Comparison of ENCODE assay signal across 8 cellular contexts in genomic region chr2:27212626-27213471, GRCh38. TPM values are rescaled to one million over a fixed set of nuclear protein-coding genes. Genes with fewer than 3 reads are reported as not detected.
DNase-seq lines count a peak whose midpoint lies in the region; ATAC-seq, FAIRE-seq and TF ChIP-seq lines count a peak whose summit lies in the region.

No MANE protein-coding gene starts in this region.

- H3K4me2 ChIP-seq in MM.1S (ENCODE audit: low read depth, low read length) = peak overlapping the region; percentile 88
- H3K4me2 ChIP-seq in endothelial cell of umbilical vein (ENCODE audit: insufficient read depth, low read length) = peak overlapping the region; percentile 78

- peak; percentile 21 for FAIRE-seq in endothelial cell of umbilical vein (lab: Jason Lieb, UNC)
- no peak for FAIRE-seq in D721Med (lab: Jason Lieb, UNC)

- TF ChIP-seq CTCF in MM.1S (IDR thresholded peaks at IDR 0.05; ENCODE audit: low read length) = no peak
- TF ChIP-seq CTCF in activated B cell treated with CpG ODN at 0.5 μM for 24 hours (IDR thresholded peaks at IDR 0.05) = no peak
- TF ChIP-seq CTCF in endothelial cell of umbilical vein (IDR thresholded peaks at IDR 0.05; ENCODE audit: extremely low read depth in 1 of 2, insufficient read depth in 1 of 2, low read depth in 1 of 2, low read length in 2 of 2) = no peak
- no peak for TF ChIP-seq CTCF in D721Med (IDR thresholded peaks at IDR 0.05; ENCODE audit: insufficient read depth, missing control alignments)

- H3K9me3 Mint-ChIP-seq in activated B cell treated with CpG ODN at 0.5 μM for 24 hours (no peaks in the 10 kb centered on the region), naive B cell (no peaks in the 10 kb centered on the region)

- H3K27ac ChIP-seq in MM.1S (ENCODE audit: low read length) (peak overlapping the region; percentile 82), endothelial cell of umbilical vein (ENCODE audit: insufficient read depth, low read depth, low read length) (peak overlapping the region; percentile 89)

- no peaks in the 10 kb centered on the region for H3K27me3 ChIP-seq in MM.1S (replicated peaks; ENCODE audit: insufficient read depth, low read length)
- H3K27me3 ChIP-seq in endothelial cell of umbilical vein (ENCODE audit: control insufficient read depth in 2 of 2, insufficient read depth in 2 of 2, low read length in 2 of 2) = no peaks in the 10 kb centered on the region

- peak; percentile 36 for DNase-seq in COLO829 (ENCODE audit: low spot score)
- DNase-seq in MM.1S = peak; percentile 62
- DNase-seq in activated B cell treated with CpG ODN at 0.5 μM for 24 hours = no peak
- no peak for DNase-seq in endothelial cell of umbilical vein (ENCODE audit: low read depth, low spot score)
- DNase-seq in naive B cell = peak; percentile 76
- no peak for DNase-seq in NCI-H187 treated with DMSO at 0.1 percent for 48 hours (lab: John Stamatoyannopoulos, UW)
- DNase-seq in D721Med (ENCODE audit: insufficient read length, low spot score) = no peak

- H3K4me1 ChIP-seq in MM.1S (ENCODE audit: low read length) = peaks cover 16% of the 10 kb centered on the region
- peaks cover 20% of the 10 kb centered on the region for H3K4me1 ChIP-seq in endothelial cell of umbilical vein (ENCODE audit: control insufficient read depth, extremely low read depth, insufficient read depth, low read length)

- H3K36me3 Mint-ChIP-seq in activated B cell treated with CpG ODN at 0.5 μM for 24 hours (ENCODE audit: low read depth) (peaks cover 54% of the 10 kb centered on the region), naive B cell (no peaks in the 10 kb centered on the region)

- TSS peak; percentile 36 for BruUV-seq in endothelial cell of umbilical vein (replicated peaks; lab: Mats Ljungman, UMichigan)

- no peaks in the 10 kb centered on the region for H3K27me3 Mint-ChIP-seq in activated B cell treated with CpG ODN at 0.5 μM for 24 hours
- no peaks in the 10 kb centered on the region for H3K27me3 Mint-ChIP-seq in naive B cell

- H3K4me3 ChIP-seq in MM.1S (ENCODE audit: low read length) = peak overlapping the region; percentile 95
- H3K4me3 ChIP-seq in endothelial cell of umbilical vein (replicated peaks in 1 of 3; ENCODE audit: insufficient read depth in 1 of 3, low read depth in 1 of 3, low read length in 3 of 3) = peak overlapping the region; percentile 68 to 91 (median 88)

- H4K20me1 ChIP-seq in MM.1S (ENCODE audit: insufficient read depth, low read length) = no peaks in the 10 kb centered on the region
- no peaks in the 10 kb centered on the region for H4K20me1 ChIP-seq in endothelial cell of umbilical vein (replicated peaks; ENCODE audit: control insufficient read depth, extremely low read depth, insufficient read depth, low read length)

- intact Hi-C loops in activated B cell treated with CpG ODN at 0.5 μM for 24 hours (cut with micrococcal nuclease) = loop anchor here (1.0 to 5.0 kb wide), 13 partner anchors 51 to 1539 kb away; partner anchors contain the start of genes CCDC121, EIF2B4, GPN1 and GTF3C2
- intact Hi-C loops in endothelial cell of umbilical vein (cut with micrococcal nuclease) = loop anchor here (1.0 to 5.0 kb wide), 8 partner anchors 74 to 167 kb away; partner anchors contain the start of genes EIF2B4, KHK, MPV17 and PREB

- peaks cover 14% of the 10 kb centered on the region; the same call in 1 of the 2 replicates for H3F3A ChIP-seq in MM.1S (ENCODE audit: insufficient read depth, low read length)

- peak overlapping the region; percentile 94 for H3K9ac ChIP-seq in MM.1S (ENCODE audit: low read length)
- peak overlapping the region; percentile 94 for H3K9ac ChIP-seq in endothelial cell of umbilical vein (replicated peaks; ENCODE audit: extremely low read depth, insufficient read depth, low read length)

- peak overlapping the region; percentile 97 for H3K4me3 Mint-ChIP-seq in activated B cell treated with CpG ODN at 0.5 μM for 24 hours
- peak overlapping the region; percentile 91 to 100 (median 100) for H3K4me3 Mint-ChIP-seq in naive B cell

- H3K79me2 ChIP-seq in MM.1S (ENCODE audit: low read length) (peaks cover 32% of the 10 kb centered on the region), endothelial cell of umbilical vein (ENCODE audit: control insufficient read depth, insufficient read depth, low read length) (peaks cover 19% of the 10 kb centered on the region)

- no peak for TF ChIP-seq POLR2A in endothelial cell of umbilical vein (IDR thresholded peaks at IDR 0.05; ENCODE audit: low read depth, low read length)

- H2AFZ ChIP-seq in MM.1S (ENCODE audit: low read length) (peak overlapping the region; percentile 83), endothelial cell of umbilical vein (ENCODE audit: low read depth, low read length) (peak overlapping the region; percentile 94)

- POLR2A ChIA-PET in activated B cell treated with CpG ODN at 0.5 μM for 24 hours (lab: Charles Lee) (interaction anchor here (0.6 to 1.9 kb wide), 22 partner anchors 10 to 451 kb away, joined by 3 to 12 read pairs (median 4); partner anchors contain the start of genes ABHD1, AGBL5, GTF3C2 and NRBP1), endothelial cell of umbilical vein (lab: Charles Lee) (no interaction called here)

- no peaks in the 10 kb centered on the region for H3K9me2 ChIP-seq in MM.1S (replicated peaks; ENCODE audit: insufficient read depth, low read length)

- dilution Hi-C loops in endothelial cell of umbilical vein (cut with MboI; ENCODE audit: extremely low pct_ligation_motif_present, low sequenced_read_pairs) = no loop called here

- H3K4me1 Mint-ChIP-seq in activated B cell treated with CpG ODN at 0.5 μM for 24 hours (peaks cover 42% of the 10 kb centered on the region), naive B cell (peaks cover 42 to 50% (median 45%) of the 10 kb centered on the region in 3 donors)

- H3K36me3 ChIP-seq in MM.1S (replicated peaks; ENCODE audit: insufficient read depth, low read length) (no peaks in the 10 kb centered on the region), endothelial cell of umbilical vein (ENCODE audit: control insufficient read depth in 2 of 2, extremely low read depth in 1 of 2, insufficient read depth in 2 of 2, low read length in 2 of 2) (peaks cover 5 to 7% of the 10 kb centered on the region in 2 experiments)

- CTCF ChIA-PET in activated B cell treated with CpG ODN at 0.5 μM for 24 hours (lab: Charles Lee) = no interaction called here
- CTCF ChIA-PET in endothelial cell of umbilical vein (lab: Charles Lee) = interaction anchor here (1.3 kb wide), 1 partner anchor 90 kb away, joined by 4 read pairs; no protein-coding TSS in a partner anchor

- peak; percentile 7 for ATAC-seq in GM19455 (IDR thresholded peaks at IDR 0.05; ENCODE audit: unreplicated experiment)
- peak; percentile 41 for ATAC-seq in activated B cell treated with CpG ODN at 0.5 μM for 24 hours (ENCODE audit: low read depth)
- peak; percentile 65 to 70 for ATAC-seq in naive B cell (ENCODE audit: low read depth in 2 of 2)

- H3K9me3 ChIP-seq in MM.1S (replicated peaks; ENCODE audit: insufficient read depth, low read length) (no peaks in the 10 kb centered on the region), endothelial cell of umbilical vein (replicated peaks; ENCODE audit: control insufficient read depth, insufficient read depth, low read length) (no peaks in the 10 kb centered on the region)

- H3K27ac Mint-ChIP-seq in activated B cell treated with CpG ODN at 0.5 μM for 24 hours (peak overlapping the region; percentile 100), naive B cell (peak overlapping the region; percentile 99 to 100 (median 100))

- no peaks in the 10 kb centered on the region for H3K9me1 ChIP-seq in endothelial cell of umbilical vein (replicated peaks; ENCODE audit: control insufficient read depth, extremely low read depth, insufficient read depth, low read length)

RNA-seq across cellular contexts. Expression of gene SLC5A6, which starts 0.8 kb away (rescaled TPM):
- 53.2 and 69.9 TPM in 2 replicates for total RNA-seq in activated B cell treated with CpG ODN at 0.5 μM for 24 hours
- total RNA-seq in endothelial cell of umbilical vein = 42.7 and 52.0 TPM in 2 replicates
- polyA plus RNA-seq in endothelial cell of umbilical vein = 76.8 and 92.5 TPM in 2 replicates
- polyA plus RNA-seq in endothelial cell of umbilical vein (2011; cell fraction: cytosol; rRNA removed) = 45.8 and 51.5 TPM in 2 replicates
- 208 and 221 TPM in 2 replicates for polyA plus RNA-seq in endothelial cell of umbilical vein (2011; cell fraction: nucleus; rRNA removed)
- polyA plus RNA-seq in endothelial cell of umbilical vein (2012) = 48.1 and 49.6 TPM in 2 replicates
- polyA minus RNA-seq in endothelial cell of umbilical vein = 113 and 125 TPM in 2 replicates
- polyA minus RNA-seq in endothelial cell of umbilical vein (2011; cell fraction: cytosol; rRNA and poly(A)+ RNA removed) = 28.4 TPM
- 45.2 and 56.7 TPM in 2 replicates for polyA minus RNA-seq in endothelial cell of umbilical vein (2011; cell fraction: nucleus; rRNA and poly(A)+ RNA removed)
- 10 to 100 TPM; 15.4 to 55.3 (median 22.4) TPM for polyA plus RNA-seq in naive B cell (ENCODE audit: low read depth in 6 of 6)

RNA-seq across cellular contexts. Expression of gene ATRAID, which starts 1.0 kb away (rescaled TPM):
- total RNA-seq in activated B cell treated with CpG ODN at 0.5 μM for 24 hours (73.9 and 77.2 TPM in 2 replicates), endothelial cell of umbilical vein (84.3 and 86.6 TPM in 2 replicates)
- polyA plus RNA-seq in endothelial cell of umbilical vein (280 and 283 TPM in 2 replicates), naive B cell (ENCODE audit: low read depth in 6 of 6) (100 to 1,000 TPM; 296 to 424 (median 357) TPM)
- polyA plus RNA-seq in endothelial cell of umbilical vein (2011; cell fraction: cytosol; rRNA removed) = 212 and 219 TPM in 2 replicates
- polyA plus RNA-seq in endothelial cell of umbilical vein (2011; cell fraction: nucleus; rRNA removed) = 103 and 120 TPM in 2 replicates
- 105 and 106 TPM in 2 replicates for polyA plus RNA-seq in endothelial cell of umbilical vein (2012)
- 96.0 and 102 TPM in 2 replicates for polyA minus RNA-seq in endothelial cell of umbilical vein
- polyA minus RNA-seq in endothelial cell of umbilical vein (2011; cell fraction: cytosol; rRNA and poly(A)+ RNA removed) = 84.5 TPM
- 38.5 and 46.4 TPM in 2 replicates for polyA minus RNA-seq in endothelial cell of umbilical vein (2011; cell fraction: nucleus; rRNA and poly(A)+ RNA removed)

RNA-seq across cellular contexts. Expression of gene CAD, which starts 4.3 kb away (rescaled TPM):
- total RNA-seq in activated B cell treated with CpG ODN at 0.5 μM for 24 hours = 55.9 and 64.1 TPM in 2 replicates
- total RNA-seq in endothelial cell of umbilical vein = 81.0 and 91.4 TPM in 2 replicates
- 60.3 and 66.5 TPM in 2 replicates for polyA plus RNA-seq in endothelial cell of umbilical vein
- 36.4 and 39.6 TPM in 2 replicates for polyA plus RNA-seq in endothelial cell of umbilical vein (2011; cell fraction: cytosol; rRNA removed)
- 153 and 160 TPM in 2 replicates for polyA plus RNA-seq in endothelial cell of umbilical vein (2011; cell fraction: nucleus; rRNA removed)
- 72.2 and 82.2 TPM in 2 replicates for polyA plus RNA-seq in endothelial cell of umbilical vein (2012)
- polyA minus RNA-seq in endothelial cell of umbilical vein = 171 and 179 TPM in 2 replicates
- polyA minus RNA-seq in endothelial cell of umbilical vein (2011; cell fraction: cytosol; rRNA and poly(A)+ RNA removed) = 138 TPM
- polyA minus RNA-seq in endothelial cell of umbilical vein (2011; cell fraction: nucleus; rRNA and poly(A)+ RNA removed) = 87.4 and 95.8 TPM in 2 replicates
- polyA plus RNA-seq in naive B cell (ENCODE audit: low read depth in 6 of 6) = 10 to 100 TPM in 5 of 6 donors, 1 to 10 TPM in 1; 5.4 to 20.7 (median 14.0) TPM

RNA-seq across cellular contexts. Expression of gene SLC30A3, which starts 50.0 kb away (rescaled TPM):
- total RNA-seq in activated B cell treated with CpG ODN at 0.5 μM for 24 hours (0.12 and 0.27 TPM in 2 replicates), endothelial cell of umbilical vein (9.2 and 16.7 TPM in 2 replicates)
- polyA plus RNA-seq in endothelial cell of umbilical vein (63.9 and 79.9 TPM in 2 replicates), naive B cell (ENCODE audit: low read depth in 6 of 6) (under 1 TPM in 2 of 6 donors, not detected in 4; 0.06 to 0.16 TPM)
- polyA plus RNA-seq in endothelial cell of umbilical vein (2011; cell fraction: cytosol; rRNA removed) = 25.9 and 38.7 TPM in 2 replicates
- 42.8 and 66.8 TPM in 2 replicates for polyA plus RNA-seq in endothelial cell of umbilical vein (2011; cell fraction: nucleus; rRNA removed)
- 3.9 and 11.9 TPM in 2 replicates for polyA plus RNA-seq in endothelial cell of umbilical vein (2012)
- 26.6 and 36.4 TPM in 2 replicates for polyA minus RNA-seq in endothelial cell of umbilical vein
- polyA minus RNA-seq in endothelial cell of umbilical vein (2011; cell fraction: cytosol; rRNA and poly(A)+ RNA removed) = 1.6 TPM
- 12.2 and 20.5 TPM in 2 replicates for polyA minus RNA-seq in endothelial cell of umbilical vein (2011; cell fraction: nucleus; rRNA and poly(A)+ RNA removed)

Comparison
In these comparisons a context has a peak if more than half of its experiments do, and no peak if none do; other contexts are left out.
1. DNase-seq: peak in COLO829 (single experiment), MM.1S (single experiment) and naive B cell (single experiment); none in activated B cell treated with CpG ODN at 0.5 μM for 24 hours (single experiment), endothelial cell of umbilical vein (single experiment), NCI-H187 treated with DMSO at 0.1 percent for 48 hours (single experiment) and D721Med (single experiment).
2. ATAC-seq: peak in every context shown above with its lines; median percentile 68 in naive B cell; 41 in activated B cell treated with CpG ODN at 0.5 μM for 24 hours; 7 in GM19455.